Comparison of ENCODE assay signal across 16 cellular contexts in genomic region chr5:51387854-51388320, GRCh38. TPM values are rescaled to one million over a fixed set of nuclear protein-coding genes. Genes with fewer than 3 reads are reported as not detected.
DNase-seq lines count a peak whose midpoint lies in the region; ATAC-seq, FAIRE-seq and TF ChIP-seq lines count a peak whose summit lies in the region.
"Had no signal": no experiment of that assay in that cellular context is flagged by ENCODE, and none has a peak within 500 bp of the region (broad histone marks: within the 10 kb centered on the region; RNA-seq: fewer than 3 reads in every experiment).

No MANE protein-coding gene starts in this region.

- H3K27ac Mint-ChIP-seq in WTC11, result no peak overlapping the region
- H3K27ac Mint-ChIP-seq: activated CD4-positive, alpha-beta memory T cell treated with anti-CD3 and anti-CD28 coated beads for 36 hours had no signal

- no peaks in the 10 kb centered on the region for H3K9me3 ChIP-seq in mesodermal cell (ENCODE audit: control insufficient read depth, low read length)
- H3K9me3 ChIP-seq in kidney (ENCODE audit: control insufficient read depth in 1 of 2, low read length in 2 of 2), result no peaks in the 10 kb centered on the region
- H3K9me3 ChIP-seq: heart left ventricle had no signal

- H3K4me3 ChIP-seq in mesodermal cell (ENCODE audit: extremely low read depth, insufficient read depth, low read length, poor library complexity, severe bottlenecking) (peak overlapping the region; percentile 9), kidney (ENCODE audit: low read length in 2 of 2) (no peak overlapping the region)

- H3K9me3 Mint-ChIP-seq in WTC11, result no peaks in the 10 kb centered on the region
- H3K9me3 Mint-ChIP-seq: activated CD4-positive, alpha-beta memory T cell treated with anti-CD3 and anti-CD28 coated beads for 36 hours had no signal

- POLR2A ChIA-PET in WTC11 (lab: Charles Lee), result no interaction called here

- no peaks in the 10 kb centered on the region for H3K36me3 Mint-ChIP-seq in WTC11
- H3K36me3 Mint-ChIP-seq: activated CD4-positive, alpha-beta memory T cell treated with anti-CD3 and anti-CD28 coated beads for 36 hours had no signal

- intact Hi-C loops in kidney (cut with DNase I), result no loop called here

- no peak overlapping the region for H3K27ac ChIP-seq in mesodermal cell (ENCODE audit: low read depth, low read length, severe bottlenecking)
- no peak overlapping the region for H3K27ac ChIP-seq in kidney (ENCODE audit: low read depth in 2 of 2, low read length in 2 of 2)

- CTCF ChIA-PET in WTC11 (lab: Charles Lee), result interaction anchor here (0.5 to 1.2 kb wide), 5 partner anchors 12 to 744 kb away, joined by 3 to 4 read pairs (median 3); no protein-coding TSS in a partner anchor

- TF ChIP-seq CTCF in WTC11 (IDR thresholded peaks at IDR 0.05), result no peak
- no peak for TF ChIP-seq CTCF in kidney (IDR thresholded peaks at IDR 0.05; ENCODE audit: borderline replicate concordance, extremely low read depth, insufficient read depth)

- peak overlapping the region; percentile 85 for H3K4me3 Mint-ChIP-seq in WTC11
- H3K4me3 Mint-ChIP-seq: activated CD4-positive, alpha-beta memory T cell treated with anti-CD3 and anti-CD28 coated beads for 36 hours had no signal

- no peaks in the 10 kb centered on the region for H3K36me3 ChIP-seq in mesodermal cell (ENCODE audit: control insufficient read depth, insufficient read depth, low read length)
- no peaks in the 10 kb centered on the region for H3K36me3 ChIP-seq in kidney (ENCODE audit: control insufficient read depth in 1 of 2, insufficient read depth in 2 of 2, low read length in 2 of 2)
- H3K36me3 ChIP-seq: heart left ventricle had no signal

- TF ChIP-seq POLR2A in H54 (IDR thresholded peaks at IDR 0.05; ENCODE audit: low read depth, low read length), result no peak

- 12% methylated on average over 7 to 9 of the region's 10 CpGs for WGBS in mesodermal cell (ENCODE audit: insufficient coverage in 2 of 2), 2 experiments

- H3K27me3 Mint-ChIP-seq in WTC11 (ENCODE audit: low read depth), result peaks cover 100% of the 10 kb centered on the region

- H3K4me1 ChIP-seq in mesodermal cell (ENCODE audit: control insufficient read depth, insufficient read depth, low read length, poor library complexity, severe bottlenecking), result peaks cover 23% of the 10 kb centered on the region
- peaks cover 0 to 6% of the 10 kb centered on the region in 2 donors for H3K4me1 ChIP-seq in kidney (ENCODE audit: control insufficient read depth in 1 of 2, insufficient read depth in 1 of 2, low read depth in 1 of 2, low read length in 2 of 2)

- no peak for FAIRE-seq in H54 (lab: Jason Lieb, UNC)
- FAIRE-seq in kidney (lab: Jason Lieb, UNC), result no peak
- FAIRE-seq: endometrium, RCC 7860 had no signal

- no peak overlapping the region for H3K9ac ChIP-seq in kidney (ENCODE audit: low read length in 2 of 2)

- ATAC-seq in WTC11, result no peak
- no peak for ATAC-seq in GM19463 (IDR thresholded peaks at IDR 0.05; ENCODE audit: unreplicated experiment)
- ATAC-seq: heart left ventricle had no signal

- DNase-seq in DMS79 treated with DMSO at 0.1 percent for 48 hours (lab: John Stamatoyannopoulos, UW) (peak; percentile 71), NCI-H1417 treated with DMSO at 0.1 percent for 48 hours (lab: John Stamatoyannopoulos, UW) (peak; percentile 23), WTC11 (ENCODE audit: low spot score) (peak; percentile 48), H54 (ENCODE audit: insufficient read length, low spot score) (no peak), A172 (ENCODE audit: low spot score) (no peak), kidney (no peak)
- DNase-seq: activated CD4-positive, alpha-beta memory T cell treated with anti-CD3 and anti-CD28 coated beads for 36 hours; heart left ventricle; NCI-H1694 treated with DMSO at 0.1 percent for 48 hours; T-helper 9 cell had no signal

- H3K4me1 Mint-ChIP-seq in WTC11, result peaks cover 77% of the 10 kb centered on the region

TF ChIP-seq in WTC11, 78 proteins besides CTCF, POLR2A, EP300 and RAD21:
- TF ChIP-seq FOXP4 (CRISPR knock-in tag; IDR thresholded peaks at IDR 0.05) (no peak), ETV6 (CRISPR knock-in tag; IDR thresholded peaks at IDR 0.05) (no peak), E2F1 (CRISPR knock-in tag; IDR thresholded peaks at IDR 0.05) (no peak), IRF2 (CRISPR knock-in tag; IDR thresholded peaks at IDR 0.05; ENCODE audit: borderline replicate concordance, low read depth) (no peak), SMAD3 (CRISPR knock-in tag; IDR thresholded peaks at IDR 0.05; ENCODE audit: borderline replicate concordance) (no peak), FOXJ3 (CRISPR knock-in tag; IDR thresholded peaks at IDR 0.05; ENCODE audit: borderline replicate concordance) (no peak), NR1H2 (CRISPR knock-in tag; IDR thresholded peaks at IDR 0.05) (no peak), STAT6 (CRISPR knock-in tag; conservative IDR thresholded peaks at IDR 0.05; ENCODE audit: low read depth) (no peak), GTF2I (CRISPR knock-in tag; conservative IDR thresholded peaks at IDR 0.05) (no peak), TEAD1 (CRISPR knock-in tag; IDR thresholded peaks at IDR 0.05) (no peak)

RNA-seq across cellular contexts. Expression of gene ISL1, which starts 4.6 kb away (rescaled TPM):
- total RNA-seq in WTC11 (2021), result 0.07 to 0.18 TPM in 2 of 3 replicates, not detected in the other
- polyA plus RNA-seq in mesodermal cell (2013, experiment 1 of 2), result 32.5 TPM
- 25.2 TPM for polyA plus RNA-seq in mesodermal cell (2013, experiment 2 of 2)
- not detected in 2 replicates for total RNA-seq in A172 (2014; rRNA removed; shearing (Covaris generic))
- not detected for total RNA-seq in kidney
- not detected for polyA plus RNA-seq in kidney (ENCODE audit: insufficient read depth, low read depth, low replicate concordance)
- total RNA-seq: activated CD4-positive, alpha-beta memory T cell treated with anti-CD3 and anti-CD28 coated beads for 36 hours; lung microvascular endothelial cell had no signal
- polyA plus RNA-seq: CD14-positive monocyte, heart left ventricle had no signal

Comparison
In these comparisons a context has a peak if more than half of its experiments do, and no peak if none do; other contexts are left out.
1. DNase-seq: peak in DMS79 treated with DMSO at 0.1 percent for 48 hours (single experiment), NCI-H1417 treated with DMSO at 0.1 percent for 48 hours (single experiment) and WTC11 (single experiment); none in H54 (single experiment), A172 (single experiment) and kidney (single experiment).